Comparison of ENCODE assay signal across 8 cellular contexts in the genomic region with DNA sequence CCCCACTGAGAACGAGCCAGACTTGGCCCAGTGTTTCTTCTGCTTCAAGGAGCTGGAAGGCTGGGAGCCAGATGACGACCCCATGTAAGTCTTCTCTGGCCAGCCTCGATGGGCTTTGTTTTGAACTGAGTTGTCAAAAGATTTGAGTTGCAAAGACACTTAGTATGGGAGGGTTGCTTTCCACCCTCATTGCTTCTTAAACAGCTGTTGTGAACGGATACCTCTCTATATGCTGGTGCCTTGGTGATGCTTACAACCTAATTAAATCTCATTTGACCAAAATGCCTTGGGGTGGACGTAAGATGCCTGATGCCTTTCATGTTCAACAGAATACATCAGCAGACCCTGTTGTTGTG. TPM values are rescaled to one million over a fixed set of nuclear protein-coding genes. Genes with fewer than 3 reads are reported as not detected.
DNase-seq lines count a peak whose midpoint lies in the region; ATAC-seq, FAIRE-seq and TF ChIP-seq lines count a peak whose summit lies in the region.

No MANE protein-coding gene starts in this region.

- no peak overlapping the region for H3K23ac ChIP-seq in H1 (ENCODE audit: insufficient read length)
- no peak overlapping the region for H3K23ac ChIP-seq in neuronal stem cell (ENCODE audit: low read depth, low read length, poor library complexity)

- peaks cover 2 to 3% of the 10 kb centered on the region in 2 experiments for H4K20me1 ChIP-seq in H1 (replicated peaks in 1 of 2; ENCODE audit: control insufficient read depth in 1 of 2, insufficient read depth in 2 of 2, low read length in 2 of 2)

- CTCF ChIA-PET in H1 (lab: Charles Lee; ENCODE audit: partially characterized antibody) = interaction anchor here (0.9 to 1.2 kb wide), 2 partner anchors 27 to 28 kb away, joined by 3 read pairs; partner anchors contain the start of genes AFMID and TK1

- peaks cover 6 to 24% of the 10 kb centered on the region in 2 experiments for H3K79me2 ChIP-seq in H1 (ENCODE audit: control insufficient read depth in 1 of 2, insufficient read depth in 2 of 2, low read length in 2 of 2)

- H3K9me3 ChIP-seq in NT2/D1 (ENCODE audit: insufficient read depth, low read length) = no peaks in the 10 kb centered on the region
- H3K9me3 ChIP-seq in H1 (ENCODE audit: insufficient read depth in 2 of 2, low read depth in 1 of 2, low read length in 1 of 2) = no peaks in the 10 kb centered on the region
- H3K9me3 ChIP-seq in neuronal stem cell (replicated peaks in 1 of 2; ENCODE audit: control insufficient read depth in 2 of 2, insufficient read depth in 1 of 2, low read depth in 1 of 2, low read length in 2 of 2) = peaks cover 0 to 2% of the 10 kb centered on the region in 2 donors

- ATAC-seq in GM19455 (IDR thresholded peaks at IDR 0.05; ENCODE audit: unreplicated experiment) = no peak

- peak overlapping the region; percentile 65 for H4K91ac ChIP-seq in H1 (replicated peaks; ENCODE audit: insufficient read length, low read length)
- H4K91ac ChIP-seq in neuronal stem cell (ENCODE audit: low read depth, low read length, poor library complexity) = peak overlapping the region; percentile 45

- H3K9ac ChIP-seq in NT2/D1 (ENCODE audit: insufficient read length, low read depth) (peak overlapping the region; percentile 98), H1 (replicated peaks in 1 of 4; ENCODE audit: extremely low read depth in 1 of 4, low read depth in 3 of 4, low read length in 3 of 4) (peak overlapping the region; percentile 68 to 88 (median 74)), neuronal stem cell (ENCODE audit: low read depth, low read length, poor library complexity) (peak overlapping the region; percentile 91)

- peak overlapping the region; percentile 74 for H3K56ac ChIP-seq in H1 (replicated peaks; ENCODE audit: insufficient read length, low read depth, low read length)

- 25% methylated on average over 5 of the region's 5 CpGs; no CpG with 5 or more reads in 1 of the 2 experiments for WGBS in H1 (ENCODE audit: extremely low coverage in 1 of 2, insufficient coverage in 1 of 2, insufficient read length in 1 of 2, insufficient replicate concordance in 2 of 2, low coverage in 1 of 2, low lambda C conversion rate in 2 of 2, missing lambda C conversion rate in 1 of 2), 2 experiments
- WGBS in neuronal stem cell (ENCODE audit: extremely low coverage in 2 of 2, insufficient read length in 2 of 2, insufficient replicate concordance in 1 of 2), 2 donors = no CpG with 5 or more reads among the region's 5 CpGs

- H3K18ac ChIP-seq in H1 (ENCODE audit: extremely low read depth, low read length) (no peak overlapping the region; the same call in 1 of the 2 replicates), neuronal stem cell (ENCODE audit: low read length) (peak overlapping the region; percentile 96)

- FAIRE-seq in H1 (lab: Jason Lieb, UNC) = no peak

- no peaks in the 10 kb centered on the region for H3K27me3 ChIP-seq in NT2/D1 (ENCODE audit: insufficient read depth, insufficient read length)
- H3K27me3 ChIP-seq in H1 (replicated peaks in 1 of 4; ENCODE audit: control insufficient read depth in 3 of 4, extremely low read depth in 1 of 4, insufficient read depth in 3 of 4, low read length in 3 of 4) = no peaks in the 10 kb centered on the region
- peaks cover 0 to 2% (median 0%) of the 10 kb centered on the region in 3 experiments for H3K27me3 ChIP-seq in neuronal stem cell (ENCODE audit: control insufficient read depth in 3 of 3, insufficient read depth in 3 of 3, low read depth in 1 of 3, low read length in 3 of 3)

- H2BK5ac ChIP-seq in H1 (ENCODE audit: low read depth, low read length) (peak overlapping the region; percentile 12; the same call in 1 of the 2 replicates), neuronal stem cell (ENCODE audit: low read length) (peak overlapping the region; percentile 85)

- TF ChIP-seq POLR2A in H1 (IDR thresholded peaks at IDR 0.05; ENCODE audit: control extremely low read depth in 1 of 2, low read depth in 2 of 2, low read length in 2 of 2) = no peak

- H3K79me1 ChIP-seq in H1 (ENCODE audit: low read depth, low read length) = peaks cover 5% of the 10 kb centered on the region
- H3K79me1 ChIP-seq in neuronal stem cell (ENCODE audit: low read depth, low read length) = peaks cover 9% of the 10 kb centered on the region

- H2BK12ac ChIP-seq in H1 (ENCODE audit: low read depth, low read length) (no peak overlapping the region), neuronal stem cell (ENCODE audit: low read length) (no peak overlapping the region)

- H3K23me2 ChIP-seq in H1 (ENCODE audit: low read depth, low read length) = peaks cover 4% of the 10 kb centered on the region; the same call in 1 of the 2 replicates

- 0 out of 2 replicates have a peak overlapping the region, but pooled peaks have one; percentile 69 for H4K8ac ChIP-seq in H1 (ENCODE audit: extremely low read depth, insufficient read depth, low read length)
- H4K8ac ChIP-seq in neuronal stem cell (ENCODE audit: low read depth, low read length) = no peak overlapping the region

- H3K4ac ChIP-seq in H1 (replicated peaks; ENCODE audit: insufficient read length, low read depth, low read length) (peak overlapping the region; percentile 99), neuronal stem cell (ENCODE audit: low read length) (no peak overlapping the region)

- 0 out of 2 replicates have a peak overlapping the region, but pooled peaks have one; percentile 86 for H2BK20ac ChIP-seq in H1 (ENCODE audit: low read length)

- POLR2A ChIA-PET in H1 (lab: Charles Lee; ENCODE audit: partially characterized antibody) = interaction anchor here (0.8 to 3.3 kb wide), 8 partner anchors 10 to 101 kb away, joined by 3 to 30 read pairs (median 4); partner anchors contain the start of genes AFMID and TK1

- no peak overlapping the region for H2AFZ ChIP-seq in H1 (ENCODE audit: low read length)
- H2AFZ ChIP-seq in neuronal stem cell (ENCODE audit: low read length) = peak overlapping the region; percentile 86

- peak overlapping the region; percentile 47 for H4K5ac ChIP-seq in H1 (ENCODE audit: insufficient read length, low read depth, low read length)

- H3K4me3 ChIP-seq in NT2/D1 (ENCODE audit: insufficient read length, low read depth) (peak overlapping the region; percentile 95), H1 (ENCODE audit: extremely low read depth in 1 of 4, insufficient read depth in 2 of 4, low read depth in 3 of 4, low read length in 4 of 4) (peak overlapping the region; percentile 85 to 94 (median 90)), neuronal stem cell (ENCODE audit: low read length in 2 of 2) (peak overlapping the region; percentile 95 to 100)

- peak; percentile 3 for DNase-seq in EH (ENCODE audit: low read depth)
- DNase-seq in NT2/D1 (ENCODE audit: low read depth, low spot score) = no peak
- no peak for DNase-seq in H1 (ENCODE audit: low read depth in 1 of 2, low spot score in 2 of 2)
- DNase-seq in neuronal stem cell (ENCODE audit: low spot score) = no peak
- no peak for DNase-seq in NCI-H1436 (lab: John Stamatoyannopoulos, UW)
- no peak for DNase-seq in inferior parietal cortex (ENCODE audit: extremely low spot score)
- DNase-seq in caudate nucleus (lab: John Stamatoyannopoulos, UW) = no peak

- TF ChIP-seq EP300 in H1 (IDR thresholded peaks at IDR 0.05; ENCODE audit: borderline replicate concordance in 1 of 2, low read depth in 2 of 2, low read length in 2 of 2) = no peak

- no peak for TF ChIP-seq RAD21 in H1 (IDR thresholded peaks at IDR 0.05 in 1 of 2, conservative IDR thresholded peaks at IDR 0.05 in 1 of 2; ENCODE audit: low read depth in 2 of 2, low read length in 2 of 2)

- H2BK15ac ChIP-seq in H1 (ENCODE audit: low read length) (0 out of 2 replicates have a peak overlapping the region, but pooled peaks have one; percentile 16), neuronal stem cell (ENCODE audit: low read length) (no peak overlapping the region)

- H3K14ac ChIP-seq in H1 (ENCODE audit: insufficient read length) (no peak overlapping the region), neuronal stem cell (ENCODE audit: low read length) (peak overlapping the region; percentile 25)

- H3K36me3 ChIP-seq in NT2/D1 (ENCODE audit: insufficient read depth, insufficient read length, low read length) = peaks cover 28% of the 10 kb centered on the region
- H3K36me3 ChIP-seq in H1 (ENCODE audit: control insufficient read depth in 2 of 4, insufficient read depth in 4 of 4, low read length in 3 of 4) = peaks cover 2 to 22% (median 11%) of the 10 kb centered on the region in 4 experiments; a peak in 7 of 8 replicates
- H3K36me3 ChIP-seq in neuronal stem cell (replicated peaks in 1 of 2; ENCODE audit: control insufficient read depth in 2 of 2, insufficient read depth in 2 of 2, low read length in 2 of 2) = peaks cover 17 to 37% of the 10 kb centered on the region in 2 donors

- TF ChIP-seq CTCF in H1 (IDR thresholded peaks at IDR 0.05; ENCODE audit: control extremely low read depth in 1 of 3, insufficient read depth in 1 of 3, low read depth in 1 of 3, low read length in 3 of 3) = no peak

- H3K27ac ChIP-seq in H1 (ENCODE audit: low read depth, low read length) (no peak overlapping the region), neuronal stem cell (replicated peaks; ENCODE audit: low read length) (peak overlapping the region; percentile 50), caudate nucleus (ENCODE audit: low read depth, low read length) (no peak overlapping the region)

- H2AK5ac ChIP-seq in H1 (ENCODE audit: low read depth, low read length) = peak overlapping the region; percentile 90; the same call in 1 of the 2 replicates
- peak overlapping the region; percentile 35 for H2AK5ac ChIP-seq in neuronal stem cell (ENCODE audit: low read depth, low read length)

- H3K4me2 ChIP-seq in H1 (ENCODE audit: insufficient read depth in 1 of 2, low read depth in 2 of 2, low read length in 2 of 2) (peak overlapping the region; percentile 96 to 99), neuronal stem cell (ENCODE audit: insufficient read depth, low read length, poor library complexity, severe bottlenecking) (peak overlapping the region; percentile 95)

- H3K4me1 ChIP-seq in NT2/D1 (ENCODE audit: insufficient read depth, insufficient read length) (peaks cover 7% of the 10 kb centered on the region), H1 (replicated peaks in 1 of 4; ENCODE audit: control insufficient read depth in 3 of 4, insufficient read depth in 4 of 4, low read length in 3 of 4) (peaks cover 0 to 8% (median 4%) of the 10 kb centered on the region in 4 experiments; a peak in 4 of 7 replicates), neuronal stem cell (ENCODE audit: control insufficient read depth in 2 of 2, insufficient read depth in 1 of 2, low read depth in 1 of 2, low read length in 2 of 2) (peaks cover 3 to 5% of the 10 kb centered on the region in 2 donors)

- H2BK120ac ChIP-seq in H1 (replicated peaks; ENCODE audit: low read depth, low read length) (no peak overlapping the region), neuronal stem cell (ENCODE audit: low read depth, low read length) (no peak overlapping the region)

RNA-seq across cellular contexts. Expression of gene BIRC5, which starts 0.6 kb away (rescaled TPM):
- total RNA-seq in H1 (2021; fragmentation: NEBNext Ultra II Directional; extraction: Animal tissue kit (Norgen Biotek cat#: 25700)) = 106 and 108 TPM in 2 replicates
- polyA plus RNA-seq in H1 (2011; rRNA removed) = 42.2 and 48.8 TPM in 2 replicates
- polyA plus RNA-seq in H1 (2011; cell fraction: cytosol; rRNA removed) = 53.5 TPM
- polyA plus RNA-seq in H1 (2011; cell fraction: nucleus; rRNA removed) = 78.0 TPM
- 58.7 to 71.7 TPM (median 68.1 TPM) in 4 replicates for polyA plus RNA-seq in H1 (2012, experiment 1 of 2)
- 111 TPM for polyA plus RNA-seq in H1 (2012, experiment 2 of 2)
- 64.6 TPM for polyA plus RNA-seq in H1 (2013, experiment 1 of 2)
- 66.0 TPM for polyA plus RNA-seq in H1 (2013, experiment 2 of 2)
- polyA minus RNA-seq in H1 (2011; rRNA and poly(A)+ RNA removed) = 39.6 and 46.5 TPM in 2 replicates
- 43.1 TPM for polyA minus RNA-seq in H1 (2011; cell fraction: cytosol; rRNA and poly(A)+ RNA removed)
- polyA minus RNA-seq in H1 (2011; cell fraction: nucleus; rRNA and poly(A)+ RNA removed) = 41.5 TPM
- 118 TPM for polyA plus RNA-seq in neuronal stem cell (2013, experiment 1 of 2)
- polyA plus RNA-seq in neuronal stem cell (2013, experiment 2 of 2) = 125 TPM

RNA-seq across cellular contexts. Expression of gene TMEM235, which starts 16.7 kb away (rescaled TPM):
- total RNA-seq in H1 (2021; fragmentation: NEBNext Ultra II Directional; extraction: Animal tissue kit (Norgen Biotek cat#: 25700)) = 0.15 TPM in 1 of 2 replicates, not detected in the other
- 0.05 and 0.14 TPM in 2 replicates for polyA plus RNA-seq in H1 (2011; rRNA removed)
- polyA plus RNA-seq in H1 (2011; cell fraction: cytosol; rRNA removed) = 0.17 TPM
- polyA plus RNA-seq in H1 (2011; cell fraction: nucleus; rRNA removed) = 0.68 TPM
- 0.13 to 0.36 TPM (median 0.23 TPM) in 4 replicates for polyA plus RNA-seq in H1 (2012, experiment 1 of 2)
- polyA plus RNA-seq in H1 (2012, experiment 2 of 2) = not detected
- 0.02 TPM for polyA plus RNA-seq in H1 (2013, experiment 1 of 2)
- not detected for polyA plus RNA-seq in H1 (2013, experiment 2 of 2)
- not detected in 2 replicates for polyA minus RNA-seq in H1 (2011; rRNA and poly(A)+ RNA removed)
- polyA minus RNA-seq in H1 (2011; cell fraction: cytosol; rRNA and poly(A)+ RNA removed) = not detected
- polyA minus RNA-seq in H1 (2011; cell fraction: nucleus; rRNA and poly(A)+ RNA removed) = not detected
- not detected for polyA plus RNA-seq in neuronal stem cell (2013, experiment 1 of 2)
- not detected for polyA plus RNA-seq in neuronal stem cell (2013, experiment 2 of 2)

RNA-seq across cellular contexts. Expression of gene AFMID, which starts 27.5 kb away (rescaled TPM):
- 53.0 and 54.8 TPM in 2 replicates for total RNA-seq in H1 (2021; fragmentation: NEBNext Ultra II Directional; extraction: Animal tissue kit (Norgen Biotek cat#: 25700))
- polyA plus RNA-seq in H1 (2011; rRNA removed) = 49.0 and 61.6 TPM in 2 replicates
- 63.2 TPM for polyA plus RNA-seq in H1 (2011; cell fraction: cytosol; rRNA removed)
- 58.5 TPM for polyA plus RNA-seq in H1 (2011; cell fraction: nucleus; rRNA removed)
- polyA plus RNA-seq in H1 (2012, experiment 1 of 2) = 47.6 to 75.1 TPM (median 68.4 TPM) in 4 replicates
- 91.1 TPM for polyA plus RNA-seq in H1 (2012, experiment 2 of 2)
- polyA plus RNA-seq in H1 (2013, experiment 1 of 2) = 40.1 TPM
- polyA plus RNA-seq in H1 (2013, experiment 2 of 2) = 39.2 TPM
- polyA minus RNA-seq in H1 (2011; rRNA and poly(A)+ RNA removed) = 55.5 and 83.5 TPM in 2 replicates
- 30.7 TPM for polyA minus RNA-seq in H1 (2011; cell fraction: cytosol; rRNA and poly(A)+ RNA removed)
- polyA minus RNA-seq in H1 (2011; cell fraction: nucleus; rRNA and poly(A)+ RNA removed) = 42.0 TPM
- polyA plus RNA-seq in neuronal stem cell (2013, experiment 1 of 2) = 50.8 TPM
- 52.7 TPM for polyA plus RNA-seq in neuronal stem cell (2013, experiment 2 of 2)

RNA-seq across cellular contexts. Expression of gene TK1, which starts 27.8 kb away (rescaled TPM):
- 66.9 and 76.5 TPM in 2 replicates for total RNA-seq in H1 (2021; fragmentation: NEBNext Ultra II Directional; extraction: Animal tissue kit (Norgen Biotek cat#: 25700))
- 147 and 170 TPM in 2 replicates for polyA plus RNA-seq in H1 (2011; rRNA removed)
- 150 TPM for polyA plus RNA-seq in H1 (2011; cell fraction: cytosol; rRNA removed)
- 168 TPM for polyA plus RNA-seq in H1 (2011; cell fraction: nucleus; rRNA removed)
- polyA plus RNA-seq in H1 (2012, experiment 1 of 2) = 50.8 to 96.9 TPM (median 88.1 TPM) in 4 replicates
- 148 TPM for polyA plus RNA-seq in H1 (2012, experiment 2 of 2)
- 57.7 TPM for polyA plus RNA-seq in H1 (2013, experiment 1 of 2)
- polyA plus RNA-seq in H1 (2013, experiment 2 of 2) = 54.1 TPM
- 110 and 113 TPM in 2 replicates for polyA minus RNA-seq in H1 (2011; rRNA and poly(A)+ RNA removed)
- polyA minus RNA-seq in H1 (2011; cell fraction: cytosol; rRNA and poly(A)+ RNA removed) = 54.3 TPM
- polyA minus RNA-seq in H1 (2011; cell fraction: nucleus; rRNA and poly(A)+ RNA removed) = 42.3 TPM
- 38.3 TPM for polyA plus RNA-seq in neuronal stem cell (2013, experiment 1 of 2)
- 37.7 TPM for polyA plus RNA-seq in neuronal stem cell (2013, experiment 2 of 2)

RNA-seq across cellular contexts. Expression of gene SYNGR2, which starts 46.3 kb away (rescaled TPM):
- total RNA-seq in H1 (2021; fragmentation: NEBNext Ultra II Directional; extraction: Animal tissue kit (Norgen Biotek cat#: 25700)) = 48.4 and 50.0 TPM in 2 replicates
- polyA plus RNA-seq in H1 (2011; rRNA removed) = 139 and 209 TPM in 2 replicates
- 92.9 TPM for polyA plus RNA-seq in H1 (2011; cell fraction: cytosol; rRNA removed)
- polyA plus RNA-seq in H1 (2011; cell fraction: nucleus; rRNA removed) = 102 TPM
- polyA plus RNA-seq in H1 (2012, experiment 1 of 2) = 32.5 to 57.4 TPM (median 51.2 TPM) in 4 replicates
- 37.5 TPM for polyA plus RNA-seq in H1 (2012, experiment 2 of 2)
- polyA plus RNA-seq in H1 (2013, experiment 1 of 2) = 42.0 TPM
- polyA plus RNA-seq in H1 (2013, experiment 2 of 2) = 51.5 TPM
- 53.5 and 79.1 TPM in 2 replicates for polyA minus RNA-seq in H1 (2011; rRNA and poly(A)+ RNA removed)
- polyA minus RNA-seq in H1 (2011; cell fraction: cytosol; rRNA and poly(A)+ RNA removed) = 28.6 TPM
- polyA minus RNA-seq in H1 (2011; cell fraction: nucleus; rRNA and poly(A)+ RNA removed) = 27.7 TPM
- 16.6 TPM for polyA plus RNA-seq in neuronal stem cell (2013, experiment 1 of 2)
- 16.6 TPM for polyA plus RNA-seq in neuronal stem cell (2013, experiment 2 of 2)
